Comparison of ENCODE assay signal across 9 cellular contexts in genomic region chr17:82751171-82751570, GRCh38. TPM values are rescaled to one million over a fixed set of nuclear protein-coding genes. Genes with fewer than 3 reads are reported as not detected.
DNase-seq lines count a peak whose midpoint lies in the region; ATAC-seq and TF ChIP-seq lines count a peak whose summit lies in the region.
"Had no signal": no experiment of that assay in that cellular context is flagged by ENCODE, and none has a peak within 500 bp of the region (broad histone marks: within the 10 kb centered on the region; RNA-seq: fewer than 3 reads in every experiment).

No MANE protein-coding gene starts in this region.

- POLR2A ChIA-PET in naive thymus-derived CD4-positive, alpha-beta T cell (lab: Charles Lee) = no interaction called here

- peaks cover 0 to 18% (median 2%) of the 10 kb centered on the region in 11 donors for H3K9me3 Mint-ChIP-seq in naive thymus-derived CD4-positive, alpha-beta T cell

- H3K27ac Mint-ChIP-seq in naive thymus-derived CD4-positive, alpha-beta T cell = no peak overlapping the region

- DNase-seq in DMS53 treated with DMSO at 0.1 percent for 48 hours (lab: John Stamatoyannopoulos, UW; ENCODE audit: unreplicated experiment) (peak; percentile 26), body of pancreas (no peak), NK-92 (lab: John Stamatoyannopoulos, UW; ENCODE audit: unreplicated experiment) (no peak), middle frontal gyrus (ENCODE audit: extremely low spot score, low spot score) (no peak), left colon (no peak)
- peak in 1 of 9 donors; percentile 69 for DNase-seq in naive thymus-derived CD4-positive, alpha-beta T cell

- CTCF ChIA-PET in naive thymus-derived CD4-positive, alpha-beta T cell (lab: Charles Lee) = no interaction called here

- H3K4me1 ChIP-seq in body of pancreas = peaks cover 13% of the 10 kb centered on the region
- H3K4me1 ChIP-seq in naive thymus-derived CD4-positive, alpha-beta T cell (ENCODE audit: control insufficient read depth in 2 of 2, insufficient read depth in 2 of 2, low read length in 2 of 2) = peaks cover 7 to 8% of the 10 kb centered on the region in 2 donors

- intact Hi-C loops in body of pancreas (cut with DNase I) (no loop called here), left colon (cut with DNase I, micrococcal nuclease) (no loop called here)
- intact Hi-C loops in naive thymus-derived CD4-positive, alpha-beta T cell (cut with micrococcal nuclease) = loop anchor here (1.0 to 5.0 kb wide), 4 partner anchors 35 to 300 kb away; partner anchors contain the start of genes FN3KRP (in 1 of the 2), NARF (in 1 of the 2) and RAB40B (in 1 of the 2)

- peak overlapping the region in 3 of 4 donors; percentile 75 to 88 (median 76) for H3K27ac ChIP-seq in body of pancreas
- peak overlapping the region; percentile 61 for H3K27ac ChIP-seq in naive thymus-derived CD4-positive, alpha-beta T cell (ENCODE audit: low read depth, low read length)

- H3K4me1 Mint-ChIP-seq in naive thymus-derived CD4-positive, alpha-beta T cell = peaks cover 18 to 34% (median 26%) of the 10 kb centered on the region in 7 donors

- no peaks in the 10 kb centered on the region for H3K36me3 ChIP-seq in body of pancreas (replicated peaks in 1 of 2; ENCODE audit: insufficient read depth in 1 of 2, low read depth in 2 of 2)
- H3K36me3 ChIP-seq in naive thymus-derived CD4-positive, alpha-beta T cell (ENCODE audit: control insufficient read depth in 2 of 3, insufficient read depth in 3 of 3, low read length in 3 of 3) = peaks cover 0 to 2% (median 0%) of the 10 kb centered on the region in 3 experiments

- 0% methylated on average over 29 of the region's 56 CpGs; no CpG with 5 or more reads in 1 of the 2 donors for WGBS in body of pancreas, 2 donors

- no peaks in the 10 kb centered on the region for H3K9me3 ChIP-seq in body of pancreas
- H3K9me3 ChIP-seq in naive thymus-derived CD4-positive, alpha-beta T cell (ENCODE audit: control insufficient read depth in 2 of 3, low read length in 3 of 3) = no peaks in the 10 kb centered on the region

- peak; percentile 36 for ATAC-seq in HG02759 (IDR thresholded peaks at IDR 0.05; ENCODE audit: unreplicated experiment)
- no peak for ATAC-seq in body of pancreas
- no peak for ATAC-seq in naive thymus-derived CD4-positive, alpha-beta T cell
- no peak for ATAC-seq in left colon
- no peak for ATAC-seq in HG03460 (IDR thresholded peaks at IDR 0.05; ENCODE audit: unreplicated experiment)

- H3K4me3 Mint-ChIP-seq in naive thymus-derived CD4-positive, alpha-beta T cell = peak overlapping the region in 4 of 10 donors; percentile 43 to 87 (median 58)

- TF ChIP-seq CTCF in body of pancreas (IDR thresholded peaks at IDR 0.05) = no peak

- no peaks in the 10 kb centered on the region for H3K27me3 Mint-ChIP-seq in naive thymus-derived CD4-positive, alpha-beta T cell
- H3K27me3 Mint-ChIP-seq: IgD-negative memory B cell had no signal

- TF ChIP-seq POLR2A in body of pancreas (IDR thresholded peaks at IDR 0.05) = no peak

- H3K27me3 ChIP-seq in body of pancreas = no peaks in the 10 kb centered on the region
- H3K27me3 ChIP-seq in naive thymus-derived CD4-positive, alpha-beta T cell (ENCODE audit: control insufficient read depth in 2 of 2, insufficient read depth in 2 of 2, low read length in 2 of 2) = no peaks in the 10 kb centered on the region

- H3K4me3 ChIP-seq in body of pancreas = peak overlapping the region in 1 of 2 donors; percentile 51
- no peak overlapping the region for H3K4me3 ChIP-seq in naive thymus-derived CD4-positive, alpha-beta T cell (ENCODE audit: low read length)

- H3K36me3 Mint-ChIP-seq in naive thymus-derived CD4-positive, alpha-beta T cell = peaks cover 0 to 4% (median 0%) of the 10 kb centered on the region in 5 donors
- H3K36me3 Mint-ChIP-seq: IgD-negative memory B cell had no signal

RNA-seq across cellular contexts. Expression of gene TBCD, which starts 0.7 kb away (rescaled TPM):
- total RNA-seq in body of pancreas (10 to 100 TPM; 38.9 to 74.8 TPM), left colon (10 to 100 TPM; 44.4 to 54.1 TPM)
- total RNA-seq in naive thymus-derived CD4-positive, alpha-beta T cell = 100 to 1,000 TPM in 4 of 5 experiments, 10 to 100 TPM in 1; 99.2 to 255 (median 226) TPM
- 100 to 1,000 TPM in 1 of 2 donors, 10 to 100 TPM in 1; 61.5 to 103 TPM for polyA plus RNA-seq in naive thymus-derived CD4-positive, alpha-beta T cell

RNA-seq across cellular contexts. Expression of gene FN3K, which starts 15.8 kb away (rescaled TPM):
- total RNA-seq in body of pancreas (10 to 100 TPM; 15.2 to 29.1 TPM), left colon (10 to 100 TPM; 48.3 to 63.1 TPM)
- 10 to 100 TPM in 3 of 5 experiments, 1 to 10 TPM in 2; 3.9 to 14.1 (median 12.0) TPM for total RNA-seq in naive thymus-derived CD4-positive, alpha-beta T cell
- polyA plus RNA-seq in naive thymus-derived CD4-positive, alpha-beta T cell = 1 to 10 TPM in 1 of 2 donors, under 1 TPM in 1; 0.97 to 1.2 TPM
- polyA plus RNA-seq: IgD-negative memory B cell had no signal

RNA-seq across cellular contexts. Expression of gene FN3KRP, which starts 34.7 kb away (rescaled TPM):
- total RNA-seq in body of pancreas (1 to 10 TPM; 7.6 to 8.0 TPM), left colon (10 to 100 TPM; 32.0 to 32.4 TPM)
- total RNA-seq in naive thymus-derived CD4-positive, alpha-beta T cell = 10 to 100 TPM; 29.9 to 38.7 (median 35.7) TPM
- polyA plus RNA-seq in naive thymus-derived CD4-positive, alpha-beta T cell = 10 to 100 TPM; 31.5 to 32.8 TPM

RNA-seq across cellular contexts. Expression of gene RAB40B, which starts 52.7 kb away (rescaled TPM):
- total RNA-seq in body of pancreas (10 to 100 TPM; 18.2 to 39.9 TPM), left colon (10 to 100 TPM; 29.4 to 29.5 TPM)
- total RNA-seq in naive thymus-derived CD4-positive, alpha-beta T cell = 1 to 10 TPM; 2.8 to 6.1 (median 3.6) TPM
- 1 to 10 TPM; 1.3 to 2.5 TPM for polyA plus RNA-seq in naive thymus-derived CD4-positive, alpha-beta T cell

Comparison
In these comparisons a context has a peak if more than half of its experiments do, and no peak if none do; other contexts are left out.
1. intact Hi-C loops: an anchor here in naive thymus-derived CD4-positive, alpha-beta T cell (1.0 to 5.0 kb wide); none called in body of pancreas and left colon.